15 cellular contexts compared by ENCODE assay signal in genomic region chr6:13396241-13396792, GRCh38.
A peak's percentile ranks its signal among the peaks of the same experiment; 100 is the strongest.
DNase-seq lines count a peak whose midpoint lies in the region; ATAC-seq and TF ChIP-seq lines count a peak whose summit lies in the region.
"Had no signal": no experiment of that assay in that cellular context is flagged by ENCODE, and none has a peak within 500 bp of the region (broad histone marks: within the 10 kb centered on the region; RNA-seq: fewer than 3 reads in every experiment).

No MANE protein-coding gene starts in this region.

- peak overlapping the region; percentile 74 for H3K9ac ChIP-seq in Karpas-422 (ENCODE audit: low read length)

- H3K36me3 Mint-ChIP-seq in Calu3 (ENCODE audit: insufficient read depth, unreplicated experiment), result peaks cover 10% of the 10 kb centered on the region
- H3K36me3 Mint-ChIP-seq in effector memory CD8-positive, alpha-beta T cell (ENCODE audit: insufficient read depth), result no peaks in the 10 kb centered on the region
- H3K36me3 Mint-ChIP-seq in CD8-positive, alpha-beta memory T cell, result no peaks in the 10 kb centered on the region
- H3K36me3 Mint-ChIP-seq: activated naive CD8-positive, alpha-beta T cell; WTC11 had no signal

- no peaks in the 10 kb centered on the region for H4K20me1 ChIP-seq in Karpas-422 (ENCODE audit: insufficient read depth, low read depth, low read length)

- H3K4me3 ChIP-seq in Karpas-422 (ENCODE audit: low read length) (peak overlapping the region; percentile 50), gastrocnemius medialis (no peak overlapping the region)
- no peak overlapping the region for H3K4me3 ChIP-seq in CD8-positive, alpha-beta memory T cell (ENCODE audit: low read length)
- H3K4me3 ChIP-seq: tibial nerve had no signal

- no peaks in the 10 kb centered on the region for H3K27me3 ChIP-seq in Karpas-422 (ENCODE audit: low read length)
- H3K27me3 ChIP-seq in gastrocnemius medialis, result no peaks in the 10 kb centered on the region
- H3K27me3 ChIP-seq in CD8-positive, alpha-beta memory T cell (ENCODE audit: insufficient read depth, low read length, poor library complexity, severe bottlenecking), result no peaks in the 10 kb centered on the region
- H3K27me3 ChIP-seq: BE2C, tibial nerve had no signal

- H3K9me3 ChIP-seq in Karpas-422 (ENCODE audit: low read length) (no peaks in the 10 kb centered on the region), gastrocnemius medialis (no peaks in the 10 kb centered on the region)
- no peaks in the 10 kb centered on the region for H3K9me3 ChIP-seq in CD8-positive, alpha-beta memory T cell (ENCODE audit: low read length)
- H3K9me3 ChIP-seq: BE2C, tibial nerve had no signal

- no peak for TF ChIP-seq POLR2A in gastrocnemius medialis (IDR thresholded peaks at IDR 0.05)

- POLR2A ChIA-PET in CD8-positive, alpha-beta memory T cell (lab: Charles Lee), result no interaction called here

- no peak overlapping the region for H3K4me3 Mint-ChIP-seq in Calu3 (ENCODE audit: low read depth, unreplicated experiment)
- no peak overlapping the region for H3K4me3 Mint-ChIP-seq in effector memory CD8-positive, alpha-beta T cell
- no peak overlapping the region for H3K4me3 Mint-ChIP-seq in CD8-positive, alpha-beta memory T cell
- H3K4me3 Mint-ChIP-seq: activated naive CD8-positive, alpha-beta T cell; WTC11 had no signal

- peak overlapping the region; percentile 93 for H3K4me2 ChIP-seq in Karpas-422 (ENCODE audit: low read depth, low read length, poor library complexity, severe bottlenecking)

- intact Hi-C loops in Calu3 (cut with micrococcal nuclease; ENCODE audit: unreplicated experiment) (loop anchor here (5.0 kb wide), 2 partner anchors 86 to 176 kb away; partner anchors contain the start of gene SIRT5), gastrocnemius medialis (cut with DNase I; ENCODE audit: low total_unique reads) (loop anchor here (5.0 kb wide), 1 partner anchor 64 kb away; no protein-coding TSS in a partner anchor)

- H3K27ac Mint-ChIP-seq in Calu3 (ENCODE audit: unreplicated experiment), result peak overlapping the region; percentile 74
- peak overlapping the region; percentile 73 to 87 for H3K27ac Mint-ChIP-seq in effector memory CD8-positive, alpha-beta T cell
- H3K27ac Mint-ChIP-seq in CD8-positive, alpha-beta memory T cell, result peak overlapping the region in 3 of 8 donors; percentile 19 to 79 (median 29)
- H3K27ac Mint-ChIP-seq: activated naive CD8-positive, alpha-beta T cell; WTC11 had no signal

- ATAC-seq in effector memory CD8-positive, alpha-beta T cell (replicated peaks), result no peak
- ATAC-seq in gastrocnemius medialis, result no peak
- ATAC-seq in HG02970 (IDR thresholded peaks at IDR 0.05; ENCODE audit: low FRiP score, unreplicated experiment), result no peak
- ATAC-seq: WTC11 had no signal

- no peaks in the 10 kb centered on the region for H3K9me2 ChIP-seq in Karpas-422 (replicated peaks; ENCODE audit: insufficient read depth, low read length)

- H3K4me1 ChIP-seq in Karpas-422 (ENCODE audit: low read length) (peaks cover 86% of the 10 kb centered on the region), gastrocnemius medialis (peaks cover 24 to 38% of the 10 kb centered on the region in 2 donors)
- no peaks in the 10 kb centered on the region for H3K4me1 ChIP-seq in CD8-positive, alpha-beta memory T cell (ENCODE audit: insufficient read depth, low read length)

- H3K27ac ChIP-seq in Karpas-422 (ENCODE audit: low read length) (peak overlapping the region; percentile 100), gastrocnemius medialis (peak overlapping the region in 3 of 4 donors; percentile 7 to 39 (median 31))
- H3K27ac ChIP-seq in CD8-positive, alpha-beta memory T cell (ENCODE audit: low read depth, low read length), result no peak overlapping the region

- in situ Hi-C loops in gastrocnemius medialis (cut with MboI; ENCODE audit: low sequenced_read_pairs in 4 of 4), result no loop called here

- no peak overlapping the region for H2AFZ ChIP-seq in Karpas-422 (ENCODE audit: low read length)

- peaks cover 54% of the 10 kb centered on the region for H3K79me2 ChIP-seq in Karpas-422 (ENCODE audit: low read length)

- CTCF ChIA-PET in Calu3 (lab: Charles Lee), result interaction anchor here (0.6 to 2.1 kb wide), 4 partner anchors 11 to 78 kb away, joined by 3 to 8 read pairs (median 3); no protein-coding TSS in a partner anchor
- CTCF ChIA-PET in CD8-positive, alpha-beta memory T cell (lab: Charles Lee), result no interaction called here

- H3K36me3 ChIP-seq in Karpas-422 (ENCODE audit: insufficient read depth, low read length), result no peaks in the 10 kb centered on the region
- no peaks in the 10 kb centered on the region for H3K36me3 ChIP-seq in gastrocnemius medialis
- no peaks in the 10 kb centered on the region for H3K36me3 ChIP-seq in CD8-positive, alpha-beta memory T cell (ENCODE audit: insufficient read depth, low read length)
- H3K36me3 ChIP-seq: BE2C, tibial nerve had no signal

- H3K9me3 Mint-ChIP-seq in Calu3 (ENCODE audit: low read depth, unreplicated experiment), result no peaks in the 10 kb centered on the region
- H3K9me3 Mint-ChIP-seq in effector memory CD8-positive, alpha-beta T cell, result no peaks in the 10 kb centered on the region
- no peaks in the 10 kb centered on the region for H3K9me3 Mint-ChIP-seq in CD8-positive, alpha-beta memory T cell
- H3K9me3 Mint-ChIP-seq: WTC11 had no signal

- no peaks in the 10 kb centered on the region for H3K27me3 Mint-ChIP-seq in Calu3 (ENCODE audit: unreplicated experiment)
- H3K27me3 Mint-ChIP-seq in effector memory CD8-positive, alpha-beta T cell, result no peaks in the 10 kb centered on the region
- H3K27me3 Mint-ChIP-seq in CD8-positive, alpha-beta memory T cell, result no peaks in the 10 kb centered on the region
- H3K27me3 Mint-ChIP-seq: activated naive CD8-positive, alpha-beta T cell had no signal

- DNase-seq in Calu3 (no peak), Karpas-422 (no peak), gastrocnemius medialis (no peak), dedifferentiated amniotic fluid mesenchymal stem cell (ENCODE audit: extremely low spot score) (no peak)
- DNase-seq in effector memory CD8-positive, alpha-beta T cell, result no peak
- no peak for DNase-seq in activated T-cell treated with anti-CD3 and anti-CD28 coated beads, Interleukin-2, amount 50 U/mL, for 1 hour
- no peak for DNase-seq in CD8-positive, alpha-beta memory T cell
- DNase-seq: activated CD8-positive, alpha-beta memory T cell treated with anti-CD3 and anti-CD28 coated beads, Interleukin-2, amount 50 U/mL, for 4 hours; DMS79; occipital lobe had no signal

- peaks cover 41% of the 10 kb centered on the region for H3K4me1 Mint-ChIP-seq in Calu3 (ENCODE audit: low read depth, unreplicated experiment)
- H3K4me1 Mint-ChIP-seq in effector memory CD8-positive, alpha-beta T cell (ENCODE audit: low read depth in 2 of 2), result peaks cover 0 to 24% of the 10 kb centered on the region in 2 donors
- H3K4me1 Mint-ChIP-seq in CD8-positive, alpha-beta memory T cell, result peaks cover 4 to 13% (median 6%) of the 10 kb centered on the region in 3 donors

- BruUV-seq in Calu3 (replicated peaks; lab: Mats Ljungman, UMichigan), result no TSS peak

- TF ChIP-seq CTCF in Calu3 (IDR thresholded peaks at IDR 0.05; ENCODE audit: unreplicated experiment) (no peak), gastrocnemius medialis (IDR thresholded peaks at IDR 0.05 in 4 of 5, conservative IDR thresholded peaks at IDR 0.05 in 1 of 5) (no peak)
